Comparison of ENCODE assay signal across 1 cellular context in the genomic region with DNA sequence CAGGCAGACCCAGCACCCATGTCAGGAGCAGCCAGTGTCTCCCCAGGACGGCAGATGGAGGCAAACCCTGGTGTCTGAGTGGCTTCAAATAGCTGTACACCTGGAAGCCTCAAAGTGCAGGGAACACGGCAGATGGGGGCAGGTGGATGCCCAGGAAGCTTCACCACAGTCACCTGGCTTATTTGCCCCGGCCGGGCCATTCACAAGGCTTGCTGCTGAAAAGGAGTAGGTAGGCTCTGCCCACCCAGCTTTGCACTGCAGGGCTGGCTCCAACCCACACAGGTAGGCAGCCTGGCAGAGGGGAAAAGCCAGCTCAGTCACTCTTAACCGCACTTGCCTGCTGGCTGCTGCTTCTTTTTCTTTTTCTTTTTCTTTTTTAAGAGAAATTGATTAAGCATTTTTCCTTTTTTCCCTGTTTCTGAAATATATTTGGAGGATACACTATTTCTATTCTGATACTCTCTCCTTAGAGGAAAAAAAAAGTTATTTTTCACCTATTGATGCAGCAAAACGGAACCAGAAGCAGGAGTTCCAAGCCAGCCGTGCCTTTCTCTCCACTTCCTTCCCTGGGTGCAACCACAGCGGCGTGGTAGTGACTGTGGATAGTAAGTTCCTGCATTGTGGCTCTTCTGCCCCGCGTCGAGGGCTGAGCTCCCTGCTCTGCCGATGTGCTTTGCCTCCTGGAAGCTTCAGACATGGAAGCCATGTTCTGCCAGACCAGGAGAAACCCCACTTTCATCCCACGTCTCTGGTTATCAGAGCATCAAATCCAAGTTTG.
TF ChIP-seq lines count a peak whose summit lies in the region.

No MANE protein-coding gene starts in this region.

TF ChIP-seq in GM23338, 12 proteins besides CTCF, POLR2A, EP300 and RAD21 (continued from another document):
- TF ChIP-seq, protein P1, sequence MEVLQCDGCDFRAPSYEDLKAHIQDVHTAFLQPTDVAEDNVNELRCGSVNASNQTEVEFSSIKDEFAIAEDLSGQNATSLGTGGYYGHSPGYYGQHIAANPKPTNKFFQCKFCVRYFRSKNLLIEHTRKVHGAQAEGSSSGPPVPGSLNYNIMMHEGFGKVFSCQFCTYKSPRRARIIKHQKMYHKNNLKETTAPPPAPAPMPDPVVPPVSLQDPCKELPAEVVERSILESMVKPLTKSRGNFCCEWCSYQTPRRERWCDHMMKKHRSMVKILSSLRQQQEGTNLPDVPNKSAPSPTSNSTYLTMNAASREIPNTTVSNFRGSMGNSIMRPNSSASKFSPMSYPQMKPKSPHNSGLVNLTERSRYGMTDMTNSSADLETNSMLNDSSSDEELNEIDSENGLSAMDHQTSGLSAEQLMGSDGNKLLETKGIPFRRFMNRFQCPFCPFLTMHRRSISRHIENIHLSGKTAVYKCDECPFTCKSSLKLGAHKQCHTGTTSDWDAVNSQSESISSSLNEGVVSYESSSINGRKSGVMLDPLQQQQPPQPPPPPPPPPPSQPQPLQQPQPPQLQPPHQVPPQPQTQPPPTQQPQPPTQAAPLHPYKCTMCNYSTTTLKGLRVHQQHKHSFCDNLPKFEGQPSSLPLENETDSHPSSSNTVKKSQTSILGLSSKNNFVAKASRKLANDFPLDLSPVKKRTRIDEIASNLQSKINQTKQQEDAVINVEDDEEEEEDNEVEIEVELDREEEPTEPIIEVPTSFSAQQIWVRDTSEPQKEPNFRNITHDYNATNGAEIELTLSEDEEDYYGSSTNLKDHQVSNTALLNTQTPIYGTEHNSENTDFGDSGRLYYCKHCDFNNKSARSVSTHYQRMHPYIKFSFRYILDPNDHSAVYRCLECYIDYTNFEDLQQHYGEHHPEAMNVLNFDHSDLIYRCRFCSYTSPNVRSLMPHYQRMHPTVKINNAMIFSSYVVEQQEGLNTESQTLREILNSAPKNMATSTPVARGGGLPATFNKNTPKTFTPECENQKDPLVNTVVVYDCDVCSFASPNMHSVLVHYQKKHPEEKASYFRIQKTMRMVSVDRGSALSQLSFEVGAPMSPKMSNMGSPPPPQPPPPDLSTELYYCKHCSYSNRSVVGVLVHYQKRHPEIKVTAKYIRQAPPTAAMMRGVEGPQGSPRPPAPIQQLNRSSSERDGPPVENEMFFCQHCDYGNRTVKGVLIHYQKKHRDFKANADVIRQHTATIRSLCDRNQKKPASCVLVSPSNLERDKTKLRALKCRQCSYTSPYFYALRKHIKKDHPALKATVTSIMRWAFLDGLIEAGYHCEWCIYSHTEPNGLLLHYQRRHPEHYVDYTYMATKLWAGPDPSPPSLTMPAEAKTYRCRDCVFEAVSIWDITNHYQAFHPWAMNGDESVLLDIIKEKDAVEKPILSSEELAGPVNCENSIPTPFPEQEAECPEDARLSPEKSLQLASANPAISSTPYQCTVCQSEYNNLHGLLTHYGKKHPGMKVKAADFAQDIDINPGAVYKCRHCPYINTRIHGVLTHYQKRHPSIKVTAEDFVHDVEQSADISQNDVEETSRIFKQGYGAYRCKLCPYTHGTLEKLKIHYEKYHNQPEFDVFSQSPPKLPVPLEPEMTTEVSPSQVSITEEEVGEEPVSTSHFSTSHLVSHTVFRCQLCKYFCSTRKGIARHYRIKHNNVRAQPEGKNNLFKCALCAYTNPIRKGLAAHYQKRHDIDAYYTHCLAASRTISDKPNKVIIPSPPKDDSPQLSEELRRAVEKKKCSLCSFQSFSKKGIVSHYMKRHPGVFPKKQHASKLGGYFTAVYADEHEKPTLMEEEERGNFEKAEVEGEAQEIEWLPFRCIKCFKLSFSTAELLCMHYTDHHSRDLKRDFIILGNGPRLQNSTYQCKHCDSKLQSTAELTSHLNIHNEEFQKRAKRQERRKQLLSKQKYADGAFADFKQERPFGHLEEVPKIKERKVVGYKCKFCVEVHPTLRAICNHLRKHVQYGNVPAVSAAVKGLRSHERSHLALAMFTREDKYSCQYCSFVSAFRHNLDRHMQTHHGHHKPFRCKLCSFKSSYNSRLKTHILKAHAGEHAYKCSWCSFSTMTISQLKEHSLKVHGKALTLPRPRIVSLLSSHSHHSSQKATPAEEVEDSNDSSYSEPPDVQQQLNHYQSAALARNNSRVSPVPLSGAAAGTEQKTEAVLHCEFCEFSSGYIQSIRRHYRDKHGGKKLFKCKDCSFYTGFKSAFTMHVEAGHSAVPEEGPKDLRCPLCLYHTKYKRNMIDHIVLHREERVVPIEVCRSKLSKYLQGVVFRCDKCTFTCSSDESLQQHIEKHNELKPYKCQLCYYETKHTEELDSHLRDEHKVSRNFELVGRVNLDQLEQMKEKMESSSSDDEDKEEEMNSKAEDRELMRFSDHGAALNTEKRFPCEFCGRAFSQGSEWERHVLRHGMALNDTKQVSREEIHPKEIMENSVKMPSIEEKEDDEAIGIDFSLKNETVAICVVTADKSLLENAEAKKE (CRISPR knock-in tag; IDR thresholded peaks at IDR 0.05) = no peak
- TF ChIP-seq, protein P2, sequence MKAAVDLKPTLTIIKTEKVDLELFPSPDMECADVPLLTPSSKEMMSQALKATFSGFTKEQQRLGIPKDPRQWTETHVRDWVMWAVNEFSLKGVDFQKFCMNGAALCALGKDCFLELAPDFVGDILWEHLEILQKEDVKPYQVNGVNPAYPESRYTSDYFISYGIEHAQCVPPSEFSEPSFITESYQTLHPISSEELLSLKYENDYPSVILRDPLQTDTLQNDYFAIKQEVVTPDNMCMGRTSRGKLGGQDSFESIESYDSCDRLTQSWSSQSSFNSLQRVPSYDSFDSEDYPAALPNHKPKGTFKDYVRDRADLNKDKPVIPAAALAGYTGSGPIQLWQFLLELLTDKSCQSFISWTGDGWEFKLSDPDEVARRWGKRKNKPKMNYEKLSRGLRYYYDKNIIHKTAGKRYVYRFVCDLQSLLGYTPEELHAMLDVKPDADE (IDR thresholded peaks at IDR 0.05) = no peak
- TF ChIP-seq CREB1 (CRISPR knock-in tag; IDR thresholded peaks at IDR 0.05; ENCODE audit: low read depth) (no peak), JUNB (IDR thresholded peaks at IDR 0.05; ENCODE audit: unreplicated experiment) (no peak), EZH2 (IDR thresholded peaks at IDR 0.05; ENCODE audit: low read depth, unreplicated experiment) (no peak), EZH2phosphoT487 (IDR thresholded peaks at IDR 0.05; ENCODE audit: unreplicated experiment) (no peak), POLR2AphosphoS5 (IDR thresholded peaks at IDR 0.05; ENCODE audit: low read depth) (no peak)
